In genomic region chr2:148538375-148538774, GRCh38 we compare ENCODE assay signal across 1 cellular context.
TF ChIP-seq lines count a peak whose summit lies in the region.

No MANE protein-coding gene starts in this region.

TF ChIP-seq in SK-N-SH, 30 proteins besides CTCF, POLR2A, EP300 and RAD21 (continued from another document):
- TF ChIP-seq PBX3 (IDR thresholded peaks at IDR 0.05) (no peak), YY1 (IDR thresholded peaks at IDR 0.05; ENCODE audit: low read depth) (no peak), MEF2A (IDR thresholded peaks at IDR 0.05; ENCODE audit: borderline replicate concordance, low read depth) (no peak), TCF12 (IDR thresholded peaks at IDR 0.05) (no peak), USF2 (IDR thresholded peaks at IDR 0.05; ENCODE audit: borderline replicate concordance, low read depth, low read length) (no peak), CHD2 (IDR thresholded peaks at IDR 0.05; ENCODE audit: low read length, partially characterized antibody) (no peak), MXI1 (IDR thresholded peaks at IDR 0.05; ENCODE audit: low read depth, low read length) (no peak), IRF3 (IDR thresholded peaks at IDR 0.05; ENCODE audit: low read depth, low read length) (no peak), REST (IDR thresholded peaks at IDR 0.05; ENCODE audit: low read depth, low read length) (no peak), POLR2AphosphoS5 (IDR thresholded peaks at IDR 0.05; ENCODE audit: low read depth, low read length) (no peak)
